ENCODE assay signal across 7 cellular contexts in the genomic region with DNA sequence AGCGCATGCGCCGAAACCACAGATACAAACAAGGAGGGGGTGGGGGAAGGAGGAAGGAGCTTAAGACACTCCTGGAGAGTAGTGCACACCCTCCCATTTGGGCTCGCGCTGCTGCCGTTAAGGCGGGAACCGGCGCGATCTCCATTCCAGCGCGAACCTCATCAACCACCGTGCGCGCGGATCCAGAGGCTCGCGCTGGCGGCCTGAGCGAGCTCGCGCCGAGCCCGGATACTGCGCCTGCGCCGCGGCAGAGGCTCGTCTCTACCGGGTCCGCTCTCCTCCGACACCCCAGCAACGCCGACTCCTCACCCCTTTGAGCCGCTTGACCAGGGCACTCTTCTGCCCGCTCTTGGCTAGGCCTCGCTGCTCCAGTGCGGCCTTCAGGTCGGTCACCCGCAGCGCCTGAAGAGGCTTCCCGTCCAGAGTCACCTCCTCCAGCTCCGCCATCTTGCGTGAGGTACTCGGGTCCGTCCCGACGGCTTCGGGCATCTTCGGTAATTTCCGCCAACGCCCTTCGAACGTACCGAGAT. TPM values are rescaled to one million over a fixed set of nuclear protein-coding genes. Genes with fewer than 3 reads are reported as not detected.
A peak's percentile ranks its signal among the peaks of the same experiment; 100 is the strongest.
DNase-seq lines count a peak whose midpoint lies in the region; ATAC-seq lines count a peak whose summit lies in the region.

A gene with protein sequence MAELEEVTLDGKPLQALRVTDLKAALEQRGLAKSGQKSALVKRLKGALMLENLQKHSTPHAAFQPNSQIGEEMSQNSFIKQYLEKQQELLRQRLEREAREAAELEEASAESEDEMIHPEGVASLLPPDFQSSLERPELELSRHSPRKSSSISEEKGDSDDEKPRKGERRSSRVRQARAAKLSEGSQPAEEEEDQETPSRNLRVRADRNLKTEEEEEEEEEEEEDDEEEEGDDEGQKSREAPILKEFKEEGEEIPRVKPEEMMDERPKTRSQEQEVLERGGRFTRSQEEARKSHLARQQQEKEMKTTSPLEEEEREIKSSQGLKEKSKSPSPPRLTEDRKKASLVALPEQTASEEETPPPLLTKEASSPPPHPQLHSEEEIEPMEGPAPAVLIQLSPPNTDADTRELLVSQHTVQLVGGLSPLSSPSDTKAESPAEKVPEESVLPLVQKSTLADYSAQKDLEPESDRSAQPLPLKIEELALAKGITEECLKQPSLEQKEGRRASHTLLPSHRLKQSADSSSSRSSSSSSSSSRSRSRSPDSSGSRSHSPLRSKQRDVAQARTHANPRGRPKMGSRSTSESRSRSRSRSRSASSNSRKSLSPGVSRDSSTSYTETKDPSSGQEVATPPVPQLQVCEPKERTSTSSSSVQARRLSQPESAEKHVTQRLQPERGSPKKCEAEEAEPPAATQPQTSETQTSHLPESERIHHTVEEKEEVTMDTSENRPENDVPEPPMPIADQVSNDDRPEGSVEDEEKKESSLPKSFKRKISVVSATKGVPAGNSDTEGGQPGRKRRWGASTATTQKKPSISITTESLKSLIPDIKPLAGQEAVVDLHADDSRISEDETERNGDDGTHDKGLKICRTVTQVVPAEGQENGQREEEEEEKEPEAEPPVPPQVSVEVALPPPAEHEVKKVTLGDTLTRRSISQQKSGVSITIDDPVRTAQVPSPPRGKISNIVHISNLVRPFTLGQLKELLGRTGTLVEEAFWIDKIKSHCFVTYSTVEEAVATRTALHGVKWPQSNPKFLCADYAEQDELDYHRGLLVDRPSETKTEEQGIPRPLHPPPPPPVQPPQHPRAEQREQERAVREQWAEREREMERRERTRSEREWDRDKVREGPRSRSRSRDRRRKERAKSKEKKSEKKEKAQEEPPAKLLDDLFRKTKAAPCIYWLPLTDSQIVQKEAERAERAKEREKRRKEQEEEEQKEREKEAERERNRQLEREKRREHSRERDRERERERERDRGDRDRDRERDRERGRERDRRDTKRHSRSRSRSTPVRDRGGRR (minus strand): TSS at position 471 of the 530 bp plus-strand sequence. CDS start 24 bp downstream, at position 447.

- CTCF ChIA-PET in T-cell (lab: Charles Lee), result interaction anchor here (0.5 to 2.8 kb wide), 26 partner anchors 12 to 1238 kb away, joined by 3 to 46 read pairs (median 4); a partner anchor contains a TSS

- H3K36me3 Mint-ChIP-seq in T-cell, result peaks cover 43% of the 10 kb centered on the region
- H3K36me3 Mint-ChIP-seq in memory B cell, result peaks cover 18% of the 10 kb centered on the region

- peaks cover 23 to 59% (median 34%) of the 10 kb centered on the region in 3 donors for H3K4me1 Mint-ChIP-seq in T-cell
- H3K4me1 Mint-ChIP-seq in memory B cell, result peaks cover 24% of the 10 kb centered on the region

- H3K27me3 Mint-ChIP-seq in T-cell (no peaks in the 10 kb centered on the region), memory B cell (no peaks in the 10 kb centered on the region)

- H3K27ac Mint-ChIP-seq in T-cell (no peak within 1 kb of the TSS), memory B cell (no peak within 1 kb of the TSS)

- POLR2A ChIA-PET in T-cell (lab: Charles Lee), result interaction anchor here (0.5 to 2.1 kb wide), 20 partner anchors 14 to 1823 kb away, joined by 3 to 14 read pairs (median 3); a partner anchor contains a TSS

- H3K9me3 Mint-ChIP-seq in T-cell, result no peaks in the 10 kb centered on the region
- H3K9me3 Mint-ChIP-seq in memory B cell, result no peaks in the 10 kb centered on the region

- no peak within 1 kb of the TSS for H3K4me3 Mint-ChIP-seq in T-cell
- H3K4me3 Mint-ChIP-seq in memory B cell, result no peak within 1 kb of the TSS

- ATAC-seq in GM18873 (IDR thresholded peaks at IDR 0.05; ENCODE audit: low FRiP score, unreplicated experiment), result peak; percentile 24
- peak; percentile 17 for ATAC-seq in HG03060 (IDR thresholded peaks at IDR 0.05; ENCODE audit: low read depth, unreplicated experiment)
- peak; percentile 39 to 45 (median 42) for ATAC-seq in T-cell (replicated peaks in 1 of 4)
- ATAC-seq in memory B cell (ENCODE audit: low read depth), result peak; percentile 34

- DNase-seq in T-cell (peak in 24 of 34 experiments; percentile 52 to 100 (median 67)), dermis blood vessel endothelial cell (peak; percentile 92), memory B cell (ENCODE audit: low spot score in 2 of 2) (peak in 1 of 2 donors; percentile 99), KG1 (lab: John Stamatoyannopoulos, UW) (no peak)
- peak; percentile 59 to 62 for DNase-seq in stimulated activated CD8-positive, alpha-beta memory T cell treated with anti-CD3 and anti-CD28 coated beads, Interleukin-2, amount 100 ng/mL, for 48 hours (ENCODE audit: low read depth in 2 of 2)

RNA-seq across cellular contexts. Expression of the gene that starts here (rescaled TPM):
- total RNA-seq in T-cell (100 to 1,000 TPM; 277 to 326 (median 290) TPM), dermis blood vessel endothelial cell (65.2 and 76.2 TPM in 2 replicates)
